In genomic region chr1:28208818-28209441, GRCh38 we compare ENCODE assay signal across 2 cellular contexts.
TF ChIP-seq lines count a peak whose summit lies in the region.

No MANE protein-coding gene starts in this region.

TF ChIP-seq in A549, 52 proteins besides CTCF, POLR2A, EP300 and RAD21:
- TF ChIP-seq TFCP2L1 (CRISPR knock-in tag; IDR thresholded peaks at IDR 0.05) (no peak), JUNB (IDR thresholded peaks at IDR 0.05) (no peak), SMC3 (IDR thresholded peaks at IDR 0.05) (peak; percentile 84), CBX8 (IDR thresholded peaks at IDR 0.05) (no peak)

TF ChIP-seq in H1, 55 proteins besides CTCF, POLR2A, EP300 and RAD21:
- TF ChIP-seq ASH2L (IDR thresholded peaks at IDR 0.05; ENCODE audit: low read length), result no peak
- TF ChIP-seq HDAC6 (IDR thresholded peaks at IDR 0.05; ENCODE audit: low read depth, low read length), result no peak
- TF ChIP-seq POU5F1 (IDR thresholded peaks at IDR 0.05; ENCODE audit: low read depth, low read length), result no peak
- TF ChIP-seq SIX5 (IDR thresholded peaks at IDR 0.05; ENCODE audit: low read depth, low read length), result no peak
- TF ChIP-seq SUZ12 (IDR thresholded peaks at IDR 0.05; ENCODE audit: low read length), result no peak
- no peak for TF ChIP-seq SIN3A (conservative IDR thresholded peaks at IDR 0.05 in 1 of 2, IDR thresholded peaks at IDR 0.05 in 1 of 2; ENCODE audit: low read depth in 1 of 2, low read length in 2 of 2)
- TF ChIP-seq SP4 (IDR thresholded peaks at IDR 0.05; ENCODE audit: low read length), result no peak
- no peak for TF ChIP-seq SRF (IDR thresholded peaks at IDR 0.05; ENCODE audit: low read depth, low read length)
- no peak for TF ChIP-seq TEAD4 (IDR thresholded peaks at IDR 0.05; ENCODE audit: low read depth, low read length)
- TF ChIP-seq BCL11A (IDR thresholded peaks at IDR 0.05; ENCODE audit: low read depth in 2 of 2, low read length in 2 of 2), result no peak
- no peak for TF ChIP-seq JUN (IDR thresholded peaks at IDR 0.05; ENCODE audit: low read depth, low read length)
